Comparison of ENCODE assay signal across 8 cellular contexts in genomic region chr16:49463529-49463928, GRCh38.
DNase-seq lines count a peak whose midpoint lies in the region; ATAC-seq and TF ChIP-seq lines count a peak whose summit lies in the region.

No MANE protein-coding gene starts in this region.

- TF ChIP-seq POLR2A in NB4 (IDR thresholded peaks at IDR 0.05; ENCODE audit: extremely low read depth, insufficient read length) (no peak), spleen (IDR thresholded peaks at IDR 0.05) (no peak)

- ATAC-seq in GM21526 (IDR thresholded peaks at IDR 0.05; ENCODE audit: low FRiP score, unreplicated experiment) = peak; percentile 84

- peak overlapping the region; percentile 83 for H3K27ac ChIP-seq in BLaER1
- H3K27ac ChIP-seq in spleen = peak overlapping the region in 2 of 8 donors; percentile 3 to 21
- no peak overlapping the region for H3K27ac ChIP-seq in WERI-Rb-1

- H3K9me3 ChIP-seq in BLaER1 = no peaks in the 10 kb centered on the region
- H3K9me3 ChIP-seq in spleen = no peaks in the 10 kb centered on the region
- no peaks in the 10 kb centered on the region for H3K9me3 ChIP-seq in WERI-Rb-1 (ENCODE audit: severe bottlenecking)

- peak overlapping the region; percentile 89 for H3K4me2 ChIP-seq in BLaER1

- DNase-seq in NB4 (ENCODE audit: low read depth) = peak; percentile 36
- peak; percentile 48 for DNase-seq in activated T-cell treated with anti-CD3 and anti-CD28 coated beads for 1 hour (ENCODE audit: low read depth)
- DNase-seq in spleen = peak; percentile 82
- no peak for DNase-seq in NCI-H187 treated with DMSO at 0.1 percent for 48 hours (lab: John Stamatoyannopoulos, UW)
- DNase-seq in NCI-H2196 (lab: John Stamatoyannopoulos, UW; ENCODE audit: unreplicated experiment) = no peak
- DNase-seq in WERI-Rb-1 = no peak

- H3K4me3 ChIP-seq in BLaER1 (peak overlapping the region; percentile 10; the same call in 1 of the 2 replicates), NB4 (ENCODE audit: low read depth, low read length) (no peak overlapping the region), spleen (no peak overlapping the region), WERI-Rb-1 (ENCODE audit: low read depth, low read length) (no peak overlapping the region)

- no peaks in the 10 kb centered on the region for H4K20me1 ChIP-seq in BLaER1

- H3K27me3 ChIP-seq in BLaER1 = no peaks in the 10 kb centered on the region
- peaks cover 0 to 27% (median 0%) of the 10 kb centered on the region in 7 donors for H3K27me3 ChIP-seq in spleen (replicated peaks in 1 of 7)
- H3K27me3 ChIP-seq in WERI-Rb-1 (ENCODE audit: insufficient read depth, low read depth, severe bottlenecking) = no peaks in the 10 kb centered on the region

- TF ChIP-seq CTCF in NB4 (IDR thresholded peaks at IDR 0.05; ENCODE audit: low read depth, low read length) (no peak), spleen (IDR thresholded peaks at IDR 0.05 in 8 of 11, conservative IDR thresholded peaks at IDR 0.05 in 3 of 11) (no peak), WERI-Rb-1 (IDR thresholded peaks at IDR 0.05; ENCODE audit: low read depth, low read length) (no peak)

- 38 to 55% (median 45%) methylated on average over 7 of the region's 7 CpGs for WGBS in spleen, 5 donors

- peaks cover 82% of the 10 kb centered on the region for H3K4me1 ChIP-seq in BLaER1
- peaks cover 0 to 28% (median 10%) of the 10 kb centered on the region in 6 donors for H3K4me1 ChIP-seq in spleen

- peak overlapping the region; percentile 63 for H3K9ac ChIP-seq in BLaER1

- no peaks in the 10 kb centered on the region for H3K36me3 ChIP-seq in BLaER1
- no peaks in the 10 kb centered on the region for H3K36me3 ChIP-seq in spleen
- no peaks in the 10 kb centered on the region for H3K36me3 ChIP-seq in WERI-Rb-1

- intact Hi-C loops in spleen (cut with DNase I; ENCODE audit: low total_unique reads) = no loop called here

Comparison
In these comparisons a context has a peak if more than half of its experiments do, and no peak if none do; other contexts are left out.
1. DNase-seq: peak in NB4 (single experiment), activated T-cell treated with anti-CD3 and anti-CD28 coated beads for 1 hour (single experiment) and spleen (single experiment); none in NCI-H187 treated with DMSO at 0.1 percent for 48 hours (single experiment), NCI-H2196 (single experiment) and WERI-Rb-1 (single experiment).